In the genomic region with DNA sequence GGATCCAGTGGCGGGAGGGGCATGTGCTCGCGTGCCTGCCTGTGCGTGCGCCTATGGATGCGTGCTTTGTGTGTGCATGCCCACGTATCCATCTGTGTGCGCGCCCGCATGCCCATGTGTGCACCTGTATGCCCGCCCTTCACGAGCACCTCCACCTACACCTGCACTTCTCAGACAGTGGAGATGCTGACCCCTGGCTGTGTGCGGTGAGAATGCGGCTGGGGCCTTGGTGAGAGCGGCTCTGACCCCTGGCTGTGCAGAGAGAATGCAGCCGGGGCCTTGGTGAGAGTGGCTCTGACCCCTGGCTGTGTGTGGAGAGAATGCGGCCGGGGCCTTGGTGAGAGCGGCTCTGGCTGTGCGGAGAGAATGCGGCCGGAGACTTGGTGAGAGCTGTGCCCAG, we compare ENCODE assay signal across 1 cellular context.
A peak's percentile ranks its signal among the peaks of the same experiment; 100 is the strongest.
TF ChIP-seq lines count a peak whose summit lies in the region.

No MANE protein-coding gene starts in this region.

TF ChIP-seq in H1, 55 proteins besides CTCF, POLR2A, EP300 and RAD21:
- TF ChIP-seq RFX5 (IDR thresholded peaks at IDR 0.05; ENCODE audit: borderline replicate concordance, low read depth, low read length) (no peak), TEAD4 (IDR thresholded peaks at IDR 0.05; ENCODE audit: low read depth, low read length) (peak; percentile 25), TBP (IDR thresholded peaks at IDR 0.05; ENCODE audit: low read depth, low read length) (0 out of 2 replicates have a peak, but pooled peaks have one; percentile 14), GTF2F1 (IDR thresholded peaks at IDR 0.05; ENCODE audit: borderline replicate concordance, low read depth, low read length) (no peak), RBBP5 (IDR thresholded peaks at IDR 0.05; ENCODE audit: borderline replicate concordance, low read depth, low read length) (no peak), HDAC2 (IDR thresholded peaks at IDR 0.05; ENCODE audit: borderline replicate concordance in 1 of 2, low read depth in 2 of 2, low read length in 2 of 2) (peak in 1 of 2 experiments; percentile 57; a peak in 1 of 4 replicates), SIN3A (conservative IDR thresholded peaks at IDR 0.05 in 1 of 2, IDR thresholded peaks at IDR 0.05 in 1 of 2; ENCODE audit: low read depth in 1 of 2, low read length in 2 of 2) (0 out of 4 replicates have a peak, but pooled peaks of 1 of the 2 experiments have one; percentile 29), SAP30 (IDR thresholded peaks at IDR 0.05; ENCODE audit: insufficient read depth, insufficient replicate concordance, low read length) (no peak), YY1 (IDR thresholded peaks at IDR 0.05; ENCODE audit: low read depth, low read length) (0 out of 2 replicates have a peak, but pooled peaks have one; percentile 7)
